ENCODE assay signal across 1 cellular context in genomic region chr5:168362097-168362885, GRCh38.
TF ChIP-seq lines count a peak whose summit lies in the region.

No MANE protein-coding gene starts in this region.

TF ChIP-seq in IMR-90, 13 proteins besides CTCF, POLR2A, EP300 and RAD21 (continued from another document):
- TF ChIP-seq MAZ (IDR thresholded peaks at IDR 0.05; ENCODE audit: borderline replicate concordance, low read depth, low read length) (no peak), CEBPB (IDR thresholded peaks at IDR 0.05; ENCODE audit: low read depth, low read length) (no peak)
